ENCODE assay signal across 1 cellular context in the genomic region with DNA sequence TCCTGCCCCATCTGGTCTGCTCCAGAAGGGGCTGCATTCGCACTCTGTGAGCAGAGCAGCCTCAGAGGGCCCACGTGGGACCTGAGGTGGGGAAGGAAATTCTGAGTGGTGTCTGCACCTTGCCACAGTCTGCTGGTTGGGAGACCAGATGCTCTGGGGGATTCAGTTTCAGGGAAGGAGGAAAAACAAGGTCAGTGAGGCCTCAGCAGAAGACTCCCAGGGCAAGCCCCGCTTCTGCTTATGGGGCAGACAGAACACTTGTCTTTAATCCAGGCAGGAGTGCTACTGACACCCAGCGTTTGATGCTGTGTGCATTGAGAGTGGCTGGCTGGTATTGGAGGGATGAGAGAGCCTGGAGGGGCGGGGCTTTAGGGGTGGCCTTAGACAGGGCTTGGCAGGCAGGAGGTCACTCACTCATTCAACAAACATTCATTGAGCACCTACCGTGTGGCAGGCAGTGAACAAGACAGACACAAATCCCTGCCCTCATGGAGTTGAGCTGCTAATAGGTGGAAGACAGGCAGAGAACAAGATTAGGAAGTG.
TF ChIP-seq lines count a peak whose summit lies in the region.

No MANE protein-coding gene starts in this region.

TF ChIP-seq in GM23338, 12 proteins besides CTCF, POLR2A, EP300 and RAD21 (continued from another document):
- TF ChIP-seq, protein P1, sequence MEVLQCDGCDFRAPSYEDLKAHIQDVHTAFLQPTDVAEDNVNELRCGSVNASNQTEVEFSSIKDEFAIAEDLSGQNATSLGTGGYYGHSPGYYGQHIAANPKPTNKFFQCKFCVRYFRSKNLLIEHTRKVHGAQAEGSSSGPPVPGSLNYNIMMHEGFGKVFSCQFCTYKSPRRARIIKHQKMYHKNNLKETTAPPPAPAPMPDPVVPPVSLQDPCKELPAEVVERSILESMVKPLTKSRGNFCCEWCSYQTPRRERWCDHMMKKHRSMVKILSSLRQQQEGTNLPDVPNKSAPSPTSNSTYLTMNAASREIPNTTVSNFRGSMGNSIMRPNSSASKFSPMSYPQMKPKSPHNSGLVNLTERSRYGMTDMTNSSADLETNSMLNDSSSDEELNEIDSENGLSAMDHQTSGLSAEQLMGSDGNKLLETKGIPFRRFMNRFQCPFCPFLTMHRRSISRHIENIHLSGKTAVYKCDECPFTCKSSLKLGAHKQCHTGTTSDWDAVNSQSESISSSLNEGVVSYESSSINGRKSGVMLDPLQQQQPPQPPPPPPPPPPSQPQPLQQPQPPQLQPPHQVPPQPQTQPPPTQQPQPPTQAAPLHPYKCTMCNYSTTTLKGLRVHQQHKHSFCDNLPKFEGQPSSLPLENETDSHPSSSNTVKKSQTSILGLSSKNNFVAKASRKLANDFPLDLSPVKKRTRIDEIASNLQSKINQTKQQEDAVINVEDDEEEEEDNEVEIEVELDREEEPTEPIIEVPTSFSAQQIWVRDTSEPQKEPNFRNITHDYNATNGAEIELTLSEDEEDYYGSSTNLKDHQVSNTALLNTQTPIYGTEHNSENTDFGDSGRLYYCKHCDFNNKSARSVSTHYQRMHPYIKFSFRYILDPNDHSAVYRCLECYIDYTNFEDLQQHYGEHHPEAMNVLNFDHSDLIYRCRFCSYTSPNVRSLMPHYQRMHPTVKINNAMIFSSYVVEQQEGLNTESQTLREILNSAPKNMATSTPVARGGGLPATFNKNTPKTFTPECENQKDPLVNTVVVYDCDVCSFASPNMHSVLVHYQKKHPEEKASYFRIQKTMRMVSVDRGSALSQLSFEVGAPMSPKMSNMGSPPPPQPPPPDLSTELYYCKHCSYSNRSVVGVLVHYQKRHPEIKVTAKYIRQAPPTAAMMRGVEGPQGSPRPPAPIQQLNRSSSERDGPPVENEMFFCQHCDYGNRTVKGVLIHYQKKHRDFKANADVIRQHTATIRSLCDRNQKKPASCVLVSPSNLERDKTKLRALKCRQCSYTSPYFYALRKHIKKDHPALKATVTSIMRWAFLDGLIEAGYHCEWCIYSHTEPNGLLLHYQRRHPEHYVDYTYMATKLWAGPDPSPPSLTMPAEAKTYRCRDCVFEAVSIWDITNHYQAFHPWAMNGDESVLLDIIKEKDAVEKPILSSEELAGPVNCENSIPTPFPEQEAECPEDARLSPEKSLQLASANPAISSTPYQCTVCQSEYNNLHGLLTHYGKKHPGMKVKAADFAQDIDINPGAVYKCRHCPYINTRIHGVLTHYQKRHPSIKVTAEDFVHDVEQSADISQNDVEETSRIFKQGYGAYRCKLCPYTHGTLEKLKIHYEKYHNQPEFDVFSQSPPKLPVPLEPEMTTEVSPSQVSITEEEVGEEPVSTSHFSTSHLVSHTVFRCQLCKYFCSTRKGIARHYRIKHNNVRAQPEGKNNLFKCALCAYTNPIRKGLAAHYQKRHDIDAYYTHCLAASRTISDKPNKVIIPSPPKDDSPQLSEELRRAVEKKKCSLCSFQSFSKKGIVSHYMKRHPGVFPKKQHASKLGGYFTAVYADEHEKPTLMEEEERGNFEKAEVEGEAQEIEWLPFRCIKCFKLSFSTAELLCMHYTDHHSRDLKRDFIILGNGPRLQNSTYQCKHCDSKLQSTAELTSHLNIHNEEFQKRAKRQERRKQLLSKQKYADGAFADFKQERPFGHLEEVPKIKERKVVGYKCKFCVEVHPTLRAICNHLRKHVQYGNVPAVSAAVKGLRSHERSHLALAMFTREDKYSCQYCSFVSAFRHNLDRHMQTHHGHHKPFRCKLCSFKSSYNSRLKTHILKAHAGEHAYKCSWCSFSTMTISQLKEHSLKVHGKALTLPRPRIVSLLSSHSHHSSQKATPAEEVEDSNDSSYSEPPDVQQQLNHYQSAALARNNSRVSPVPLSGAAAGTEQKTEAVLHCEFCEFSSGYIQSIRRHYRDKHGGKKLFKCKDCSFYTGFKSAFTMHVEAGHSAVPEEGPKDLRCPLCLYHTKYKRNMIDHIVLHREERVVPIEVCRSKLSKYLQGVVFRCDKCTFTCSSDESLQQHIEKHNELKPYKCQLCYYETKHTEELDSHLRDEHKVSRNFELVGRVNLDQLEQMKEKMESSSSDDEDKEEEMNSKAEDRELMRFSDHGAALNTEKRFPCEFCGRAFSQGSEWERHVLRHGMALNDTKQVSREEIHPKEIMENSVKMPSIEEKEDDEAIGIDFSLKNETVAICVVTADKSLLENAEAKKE (CRISPR knock-in tag; IDR thresholded peaks at IDR 0.05): no peak
- TF ChIP-seq EZH2phosphoT487 (IDR thresholded peaks at IDR 0.05; ENCODE audit: unreplicated experiment) (no peak), CREB1 (CRISPR knock-in tag; IDR thresholded peaks at IDR 0.05; ENCODE audit: low read depth) (no peak), JUNB (IDR thresholded peaks at IDR 0.05; ENCODE audit: unreplicated experiment) (no peak), POLR2AphosphoS5 (IDR thresholded peaks at IDR 0.05; ENCODE audit: low read depth) (no peak)
